21 cellular contexts compared by ENCODE assay signal in the genomic region with DNA sequence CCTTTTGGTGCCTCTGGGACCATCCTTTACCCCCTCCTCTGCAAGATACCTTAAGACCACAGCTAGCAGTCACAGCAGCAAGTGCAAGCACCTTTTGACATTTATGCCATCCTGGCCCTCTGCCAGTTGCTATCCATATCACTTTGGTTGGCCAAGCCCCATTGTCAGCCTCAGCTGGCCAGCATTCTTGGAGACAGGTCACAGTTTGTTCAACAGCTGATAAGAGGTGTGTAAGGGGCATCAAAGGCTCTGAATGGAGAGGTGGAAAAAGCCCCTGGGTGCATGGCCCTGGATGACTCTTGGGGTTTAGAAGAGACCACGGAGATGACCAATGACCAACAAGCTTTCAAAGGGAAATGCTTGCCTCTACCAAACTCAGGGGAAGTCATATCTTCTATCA.
"Had no signal": no experiment of that assay in that cellular context is flagged by ENCODE, and none has a peak within 500 bp of the region (broad histone marks: within the 10 kb centered on the region; RNA-seq: fewer than 3 reads in every experiment).

No MANE protein-coding gene starts in this region.

- H3K36me3 Mint-ChIP-seq: natural killer cell treated with Interleukin-12 subunit alpha and Interleukin-12 subunit beta and Interleukin-15 and Interleukin-18, amount 100 ng/mL, for 72 hours; neural progenitor cell; stimulated activated naive B cell treated with anti-CD40 and anti-IgM and Interleukin-4, amounts not matched to agents 10 μg/mL and 1 μg/mL and 100 μg/mL, for 72 hours had no signal

- H3K27me3 ChIP-seq: hepatocyte, neural progenitor cell, right lobe of liver, testis, tibial nerve had no signal

- H3K9me3 Mint-ChIP-seq: dendritic cell treated with granulocyte-macrophage colony-stimulating factor and Interleukin-4, amounts not matched to agents 40 ng/mL and 50 ng/mL, for 4 days; natural killer cell treated with Interleukin-12 subunit alpha and Interleukin-12 subunit beta and Interleukin-15 and Interleukin-18, amount 100 ng/mL, for 72 hours; stimulated activated naive B cell treated with anti-CD40 and anti-IgM and Interleukin-4, amounts not matched to agents 10 μg/mL and 1 μg/mL and 100 μg/mL, for 72 hours; stimulated activated naive CD8-positive, alpha-beta T cell treated with anti-CD3 and anti-CD28 coated beads, Interleukin-15, amount 100 ng/mL, for 72 hours had no signal

- H3K9me3 ChIP-seq: mucosa of descending colon, prostate gland, right lobe of liver, testis, tibial nerve had no signal

- H2AFZ ChIP-seq: hepatocyte, neural progenitor cell, parathyroid adenoma had no signal

- H3K9ac ChIP-seq: neural progenitor cell, parathyroid adenoma had no signal

- ATAC-seq: left colon; left ventricle myocardium superior; mucosa of descending colon; natural killer cell treated with Interleukin-12 subunit alpha and Interleukin-12 subunit beta and Interleukin-15 and Interleukin-18, amount 100 ng/mL, for 72 hours; right lobe of liver; stimulated activated naive B cell treated with anti-CD40 and anti-IgM and Interleukin-4, amounts not matched to agents 10 μg/mL and 1 μg/mL and 100 μg/mL, for 72 hours; stimulated activated naive CD8-positive, alpha-beta T cell treated with anti-CD3 and anti-CD28 coated beads, Interleukin-15, amount 100 ng/mL, for 72 hours had no signal

- H3K4me1 Mint-ChIP-seq: neural progenitor cell; stimulated activated naive B cell treated with anti-CD40 and anti-IgM and Interleukin-4, amounts not matched to agents 10 μg/mL and 1 μg/mL and 100 μg/mL, for 72 hours; stimulated activated naive CD8-positive, alpha-beta T cell treated with anti-CD3 and anti-CD28 coated beads, Interleukin-15, amount 100 ng/mL, for 72 hours had no signal

- H3K4me3 ChIP-seq: hepatocyte, mucosa of descending colon, neural progenitor cell, prostate gland, right lobe of liver, testis, tibial nerve had no signal

- DNase-seq: central memory CD4-positive, alpha-beta T cell; foreskin melanocyte; head of caudate nucleus; left colon; left ventricle myocardium superior; mucosa of descending colon; occipital lobe; retina; right lobe of liver; stimulated activated CD4-positive, alpha-beta T cell treated with anti-CD3 and anti-CD28 coated beads, Interleukin-2, amount 100 ng/mL, for 24 hours; stimulated activated CD4-positive, alpha-beta T cell treated with anti-CD3 and anti-CD28 coated beads, Interleukin-4, amount 100 ng/mL, for 4 hours; stimulated activated naive B cell treated with anti-CD40 and anti-IgM and Interleukin-4, amounts not matched to agents 10 μg/mL and 1 μg/mL and 100 μg/mL, for 72 hours; stimulated activated naive CD8-positive, alpha-beta T cell treated with anti-CD3 and anti-CD28 coated beads, Interleukin-15, amount 100 ng/mL, for 72 hours; testis had no signal

- H3K4me2 ChIP-seq: hepatocyte, neural progenitor cell had no signal

- H3K36me3 ChIP-seq: neural progenitor cell, prostate gland, right lobe of liver, tibial nerve had no signal

- H3K79me2 ChIP-seq: hepatocyte, parathyroid adenoma had no signal

- H3K4me1 ChIP-seq: parathyroid adenoma, prostate gland, right lobe of liver, testis, tibial nerve had no signal

- H3K27me3 Mint-ChIP-seq: dendritic cell treated with granulocyte-macrophage colony-stimulating factor and Interleukin-4, amounts not matched to agents 40 ng/mL and 50 ng/mL, for 4 days; stimulated activated naive CD8-positive, alpha-beta T cell treated with anti-CD3 and anti-CD28 coated beads, Interleukin-15, amount 100 ng/mL, for 72 hours had no signal

- H3K27ac Mint-ChIP-seq: dendritic cell treated with granulocyte-macrophage colony-stimulating factor and Interleukin-4, amounts not matched to agents 40 ng/mL and 50 ng/mL, for 4 days; natural killer cell treated with Interleukin-12 subunit alpha and Interleukin-12 subunit beta and Interleukin-15 and Interleukin-18, amount 100 ng/mL, for 72 hours; neural progenitor cell; stimulated activated naive B cell treated with anti-CD40 and anti-IgM and Interleukin-4, amounts not matched to agents 10 μg/mL and 1 μg/mL and 100 μg/mL, for 72 hours; stimulated activated naive CD8-positive, alpha-beta T cell treated with anti-CD3 and anti-CD28 coated beads, Interleukin-15, amount 100 ng/mL, for 72 hours had no signal

- H3K4me3 Mint-ChIP-seq: dendritic cell treated with granulocyte-macrophage colony-stimulating factor and Interleukin-4, amounts not matched to agents 40 ng/mL and 50 ng/mL, for 4 days; natural killer cell treated with Interleukin-12 subunit alpha and Interleukin-12 subunit beta and Interleukin-15 and Interleukin-18, amount 100 ng/mL, for 72 hours; neural progenitor cell; stimulated activated naive B cell treated with anti-CD40 and anti-IgM and Interleukin-4, amounts not matched to agents 10 μg/mL and 1 μg/mL and 100 μg/mL, for 72 hours; stimulated activated naive CD8-positive, alpha-beta T cell treated with anti-CD3 and anti-CD28 coated beads, Interleukin-15, amount 100 ng/mL, for 72 hours had no signal

- H3K27ac ChIP-seq: hepatocyte, neural progenitor cell, parathyroid adenoma, prostate gland, right lobe of liver, testis, tibial nerve had no signal
